ENCODE assay signal across 8 cellular contexts in the genomic region with DNA sequence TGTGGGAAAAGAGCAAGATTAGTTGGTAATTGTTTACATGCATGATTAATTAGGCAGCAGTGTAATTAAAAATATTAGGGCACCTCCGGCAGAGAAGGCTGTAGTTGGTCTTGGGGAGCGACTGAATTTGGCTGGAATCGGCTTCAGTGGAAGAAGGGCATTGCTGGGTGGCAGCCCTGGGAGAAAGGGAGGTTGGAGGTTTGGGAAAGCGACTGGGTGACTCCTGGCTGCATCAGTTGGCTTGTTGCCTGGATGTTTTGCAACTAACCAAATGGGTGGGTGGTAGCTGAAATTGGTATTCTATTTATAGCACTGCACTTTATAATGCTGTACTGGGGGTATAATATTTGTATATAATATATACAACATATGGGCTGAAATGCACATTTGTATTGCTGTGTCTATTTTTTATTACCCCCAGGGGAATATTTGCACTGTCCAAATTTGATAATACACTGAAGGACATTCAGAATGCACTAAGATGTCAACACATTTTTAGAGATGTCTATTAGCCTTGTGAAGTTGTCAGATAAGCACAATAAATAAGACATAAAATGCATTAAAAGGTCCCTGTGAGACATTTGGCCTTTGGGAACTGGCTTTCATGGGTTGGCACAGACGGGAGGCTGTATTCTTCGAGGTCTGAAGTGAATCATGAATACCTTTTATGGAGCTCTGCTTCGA. TPM values are rescaled to one million over a fixed set of nuclear protein-coding genes. Genes with fewer than 3 reads are reported as not detected.
DNase-seq lines count a peak whose midpoint lies in the region; ATAC-seq, FAIRE-seq and TF ChIP-seq lines count a peak whose summit lies in the region.

No MANE protein-coding gene starts in this region.

- H3K27me3 ChIP-seq in OCI-LY3 (ENCODE audit: low read depth, low read length), result peaks cover 12% of the 10 kb centered on the region
- H3K27me3 ChIP-seq in endothelial cell of umbilical vein (ENCODE audit: control insufficient read depth in 2 of 2, insufficient read depth in 2 of 2, low read length in 2 of 2), result no peaks in the 10 kb centered on the region

- H2AFZ ChIP-seq in OCI-LY3 (ENCODE audit: low read depth, low read length), result 0 out of 2 replicates have a peak overlapping the region, but pooled peaks have one; percentile 44
- no peak overlapping the region for H2AFZ ChIP-seq in endothelial cell of umbilical vein (ENCODE audit: low read depth, low read length)

- no peaks in the 10 kb centered on the region for H3K9me3 Mint-ChIP-seq in osteocyte (ENCODE audit: unreplicated experiment)

- H3K9ac ChIP-seq in OCI-LY3 (ENCODE audit: low read length) (peak overlapping the region; percentile 79), endothelial cell of umbilical vein (replicated peaks; ENCODE audit: extremely low read depth, insufficient read depth, low read length) (no peak overlapping the region)

- no peak for TF ChIP-seq POLR2A in endothelial cell of umbilical vein (IDR thresholded peaks at IDR 0.05; ENCODE audit: low read depth, low read length)

- no peaks in the 10 kb centered on the region for H3K79me2 ChIP-seq in OCI-LY3 (ENCODE audit: low read length)
- H3K79me2 ChIP-seq in endothelial cell of umbilical vein (ENCODE audit: control insufficient read depth, insufficient read depth, low read length), result no peaks in the 10 kb centered on the region

- H3K36me3 Mint-ChIP-seq in osteocyte (ENCODE audit: unreplicated experiment), result no peaks in the 10 kb centered on the region

- no peak for TF ChIP-seq CTCF in OCI-LY3 (IDR thresholded peaks at IDR 0.05; ENCODE audit: low read depth, low read length)
- no peak for TF ChIP-seq CTCF in endothelial cell of umbilical vein (IDR thresholded peaks at IDR 0.05; ENCODE audit: extremely low read depth in 1 of 2, insufficient read depth in 1 of 2, low read depth in 1 of 2, low read length in 2 of 2)
- no peak for TF ChIP-seq CTCF in osteocyte (IDR thresholded peaks at IDR 0.05)

- DNase-seq in EH (ENCODE audit: low read depth) (peak; percentile 64), endothelial cell of umbilical vein (ENCODE audit: low read depth, low spot score) (no peak), osteocyte (ENCODE audit: extremely low spot score, unreplicated experiment) (no peak), NCI-H2196 (lab: John Stamatoyannopoulos, UW; ENCODE audit: unreplicated experiment) (no peak), midbrain (lab: John Stamatoyannopoulos, UW) (no peak), NCI-H510A (lab: John Stamatoyannopoulos, UW) (no peak)

- ATAC-seq in esophagus mucosa, result no peak

- H3K4me3 Mint-ChIP-seq in osteocyte (ENCODE audit: unreplicated experiment), result peak overlapping the region; percentile 77

- intact Hi-C loops in endothelial cell of umbilical vein (cut with micrococcal nuclease), result no loop called here

- CTCF ChIA-PET in endothelial cell of umbilical vein (lab: Charles Lee), result interaction anchor here (0.6 to 2.6 kb wide), 7 partner anchors 10 to 223 kb away, joined by 3 to 14 read pairs (median 4); no protein-coding TSS in a partner anchor

- BruUV-seq in endothelial cell of umbilical vein (replicated peaks; lab: Mats Ljungman, UMichigan), result TSS peak; percentile 23

- peak overlapping the region; percentile 75 for H3K4me2 ChIP-seq in OCI-LY3 (ENCODE audit: low read length)
- H3K4me2 ChIP-seq in endothelial cell of umbilical vein (ENCODE audit: insufficient read depth, low read length), result peak overlapping the region; percentile 92

- peak overlapping the region; percentile 68 for H3K27ac Mint-ChIP-seq in osteocyte (ENCODE audit: unreplicated experiment)

- H3K27me3 Mint-ChIP-seq in osteocyte (ENCODE audit: unreplicated experiment), result no peaks in the 10 kb centered on the region

- H3K36me3 ChIP-seq in OCI-LY3 (replicated peaks; ENCODE audit: low read depth, low read length) (no peaks in the 10 kb centered on the region), endothelial cell of umbilical vein (ENCODE audit: control insufficient read depth in 2 of 2, extremely low read depth in 1 of 2, insufficient read depth in 2 of 2, low read length in 2 of 2) (no peaks in the 10 kb centered on the region)

- peak overlapping the region; percentile 86 for H3K4me3 ChIP-seq in OCI-LY3 (ENCODE audit: low read length)
- H3K4me3 ChIP-seq in endothelial cell of umbilical vein (replicated peaks in 1 of 3; ENCODE audit: insufficient read depth in 1 of 3, low read depth in 1 of 3, low read length in 3 of 3), result peak overlapping the region in 2 of 3 experiments; percentile 83 to 87

- dilution Hi-C loops in endothelial cell of umbilical vein (cut with MboI; ENCODE audit: extremely low pct_ligation_motif_present, low sequenced_read_pairs), result no loop called here

- H3K27ac ChIP-seq in OCI-LY3 (ENCODE audit: low read length), result no peak overlapping the region
- no peak overlapping the region for H3K27ac ChIP-seq in endothelial cell of umbilical vein (ENCODE audit: insufficient read depth, low read depth, low read length)

- H3K4me1 ChIP-seq in OCI-LY3 (ENCODE audit: low read length), result peaks cover 20% of the 10 kb centered on the region
- H3K4me1 ChIP-seq in endothelial cell of umbilical vein (ENCODE audit: control insufficient read depth, extremely low read depth, insufficient read depth, low read length), result peaks cover 15% of the 10 kb centered on the region

- POLR2A ChIA-PET in endothelial cell of umbilical vein (lab: Charles Lee), result interaction anchor here (0.7 kb wide), 1 partner anchor 49 kb away, joined by 3 read pairs; no protein-coding TSS in a partner anchor

- H3K4me1 Mint-ChIP-seq in osteocyte (ENCODE audit: unreplicated experiment), result peaks cover 23% of the 10 kb centered on the region

- no peak for FAIRE-seq in endothelial cell of umbilical vein (lab: Jason Lieb, UNC)

- H4K20me1 ChIP-seq in OCI-LY3 (ENCODE audit: insufficient read depth, low read length) (no peaks in the 10 kb centered on the region), endothelial cell of umbilical vein (replicated peaks; ENCODE audit: control insufficient read depth, extremely low read depth, insufficient read depth, low read length) (peaks cover 2% of the 10 kb centered on the region)

- no peaks in the 10 kb centered on the region for H3K9me1 ChIP-seq in endothelial cell of umbilical vein (replicated peaks; ENCODE audit: control insufficient read depth, extremely low read depth, insufficient read depth, low read length)

- H3K9me3 ChIP-seq in OCI-LY3 (ENCODE audit: insufficient read depth, low read length) (no peaks in the 10 kb centered on the region), endothelial cell of umbilical vein (replicated peaks; ENCODE audit: control insufficient read depth, insufficient read depth, low read length) (no peaks in the 10 kb centered on the region)

TF ChIP-seq in endothelial cell of umbilical vein, 7 proteins besides CTCF, POLR2A, EP300 and RAD21:
- TF ChIP-seq POLR2AphosphoS5 (IDR thresholded peaks at IDR 0.05; ENCODE audit: insufficient read depth, low read depth, low read length) (no peak), MYC (IDR thresholded peaks at IDR 0.05; ENCODE audit: low read depth, low read length) (no peak), JUN (IDR thresholded peaks at IDR 0.05; ENCODE audit: borderline replicate concordance, insufficient read depth, insufficient read length, low read depth) (no peak), EZH2 (IDR thresholded peaks at IDR 0.05; ENCODE audit: borderline replicate concordance, low read depth, low read length, severe bottlenecking) (no peak), MAX (IDR thresholded peaks at IDR 0.05; ENCODE audit: insufficient read depth, insufficient read length) (no peak), GATA2 (IDR thresholded peaks at IDR 0.05; ENCODE audit: insufficient read depth, insufficient read length, low read depth, low read length) (no peak), FOS (IDR thresholded peaks at IDR 0.05; ENCODE audit: borderline replicate concordance, insufficient read depth, low read length) (no peak)

RNA-seq across cellular contexts. Expression of gene B3GLCT, which starts 1.7 kb away (rescaled TPM):
- total RNA-seq in endothelial cell of umbilical vein, result 13.9 and 14.6 TPM in 2 replicates
- polyA plus RNA-seq in endothelial cell of umbilical vein, result 4.5 and 5.2 TPM in 2 replicates
- 5.3 and 5.4 TPM in 2 replicates for polyA plus RNA-seq in endothelial cell of umbilical vein (2011; cell fraction: cytosol; rRNA removed)
- 5.7 and 6.1 TPM in 2 replicates for polyA plus RNA-seq in endothelial cell of umbilical vein (2011; cell fraction: nucleus; rRNA removed)
- polyA plus RNA-seq in endothelial cell of umbilical vein (2012), result 8.0 and 9.7 TPM in 2 replicates
- 10.3 and 14.4 TPM in 2 replicates for polyA minus RNA-seq in endothelial cell of umbilical vein
- polyA minus RNA-seq in endothelial cell of umbilical vein (2011; cell fraction: cytosol; rRNA and poly(A)+ RNA removed), result 3.3 TPM
- 5.8 TPM in 2 replicates for polyA minus RNA-seq in endothelial cell of umbilical vein (2011; cell fraction: nucleus; rRNA and poly(A)+ RNA removed)
- total RNA-seq in osteocyte, result 8.2 and 10.3 TPM in 2 replicates
- total RNA-seq in esophagus mucosa, result 3.6 TPM

RNA-seq across cellular contexts. Expression of gene HSPH1, which starts 39.8 kb away (rescaled TPM):
- total RNA-seq in endothelial cell of umbilical vein, result 98.1 and 124 TPM in 2 replicates
- polyA plus RNA-seq in endothelial cell of umbilical vein, result 10.9 and 15.8 TPM in 2 replicates
- polyA plus RNA-seq in endothelial cell of umbilical vein (2011; cell fraction: cytosol; rRNA removed), result 32.8 and 33.1 TPM in 2 replicates
- polyA plus RNA-seq in endothelial cell of umbilical vein (2011; cell fraction: nucleus; rRNA removed), result 48.3 and 64.0 TPM in 2 replicates
- 112 and 183 TPM in 2 replicates for polyA plus RNA-seq in endothelial cell of umbilical vein (2012)
- 15.7 and 18.2 TPM in 2 replicates for polyA minus RNA-seq in endothelial cell of umbilical vein
- 33.0 TPM for polyA minus RNA-seq in endothelial cell of umbilical vein (2011; cell fraction: cytosol; rRNA and poly(A)+ RNA removed)
- 21.7 and 29.5 TPM in 2 replicates for polyA minus RNA-seq in endothelial cell of umbilical vein (2011; cell fraction: nucleus; rRNA and poly(A)+ RNA removed)
- 73.5 and 75.5 TPM in 2 replicates for total RNA-seq in osteocyte
- 61.5 TPM for total RNA-seq in esophagus mucosa
